9 cellular contexts compared by ENCODE assay signal in genomic region chr9:110217656-110218099, GRCh38. TPM values are rescaled to one million over a fixed set of nuclear protein-coding genes. Genes with fewer than 3 reads are reported as not detected.
DNase-seq lines count a peak whose midpoint lies in the region; ATAC-seq and TF ChIP-seq lines count a peak whose summit lies in the region.
"Had no signal": no experiment of that assay in that cellular context is flagged by ENCODE, and none has a peak within 500 bp of the region (broad histone marks: within the 10 kb centered on the region; RNA-seq: fewer than 3 reads in every experiment).

No MANE protein-coding gene starts in this region.

- H3K27me3 ChIP-seq in ACC112 (ENCODE audit: insufficient read depth, low read length) (no peaks in the 10 kb centered on the region), GM06990 (replicated peaks; ENCODE audit: control insufficient read depth, insufficient read depth, low read length) (no peaks in the 10 kb centered on the region; the same call in 1 of the 2 replicates)

- H3K4me3 ChIP-seq in ACC112 (ENCODE audit: low read depth, low read length) (peak overlapping the region; percentile 60), GM06990 (replicated peaks; ENCODE audit: low read depth, low read length) (no peak overlapping the region), cardiac fibroblast (replicated peaks in 1 of 2; ENCODE audit: low read depth in 2 of 2, low read length in 2 of 2) (no peak overlapping the region), mucosa of descending colon (no peak overlapping the region)

- no peak overlapping the region for H2AFZ ChIP-seq in ACC112 (ENCODE audit: low read length, unreplicated experiment)

- H3K36me3 ChIP-seq in ACC112 (ENCODE audit: insufficient read depth, low read length) (no peaks in the 10 kb centered on the region), GM06990 (ENCODE audit: control insufficient read depth, insufficient read depth, low read length) (no peaks in the 10 kb centered on the region), mucosa of descending colon (ENCODE audit: low read depth) (no peaks in the 10 kb centered on the region)

- TF ChIP-seq CTCF in GM06990 (IDR thresholded peaks at IDR 0.05; ENCODE audit: insufficient read depth, low read length, poor library complexity, severe bottlenecking) (peak; percentile 64), cardiac fibroblast (IDR thresholded peaks at IDR 0.05; ENCODE audit: low read depth, low read length) (peak; percentile 64), mucosa of descending colon (IDR thresholded peaks at IDR 0.05) (peak; percentile 55)

- H3K27ac ChIP-seq in ACC112 (ENCODE audit: low read depth, low read length), result no peak overlapping the region

- intact Hi-C loops in mucosa of descending colon (cut with DNase I, micrococcal nuclease), result no loop called here

- ATAC-seq in mucosa of descending colon, result no peak
- no peak for ATAC-seq in GM21390 (IDR thresholded peaks at IDR 0.05; ENCODE audit: unreplicated experiment)
- ATAC-seq: stimulated activated naive CD8-positive, alpha-beta T cell treated with anti-CD3 and anti-CD28 coated beads, Interleukin-15, amount 100 ng/mL, for 72 hours had no signal

- H3K4me1 ChIP-seq in ACC112 (ENCODE audit: control insufficient read depth, insufficient read depth, low read length, unreplicated experiment), result no peaks in the 10 kb centered on the region
- peaks cover 33% of the 10 kb centered on the region for H3K4me1 ChIP-seq in mucosa of descending colon (ENCODE audit: low read depth)

- H3K79me2 ChIP-seq in ACC112 (ENCODE audit: control insufficient read depth, insufficient read depth, low read length, unreplicated experiment), result no peaks in the 10 kb centered on the region

- DNase-seq in GM06990 (ENCODE audit: extremely low read depth, insufficient read length) (peak; percentile 25), NCI-H2227 treated with DMSO at 0.1 percent for 48 hours (lab: John Stamatoyannopoulos, UW) (peak; percentile 7), cardiac fibroblast (ENCODE audit: low read depth in 2 of 2) (peak; percentile 74 to 76), mucosa of descending colon (no peak), NCI-H226 (no peak), OCI-M2 (lab: John Stamatoyannopoulos, UW; ENCODE audit: unreplicated experiment) (no peak)

- H3K9me3 ChIP-seq in mucosa of descending colon, result no peaks in the 10 kb centered on the region

RNA-seq across cellular contexts. Expression of gene C9orf152, which starts 9.7 kb away (rescaled TPM):
- 10 to 100 TPM; 20.4 to 69.4 (median 42.9) TPM for total RNA-seq in mucosa of descending colon

RNA-seq across cellular contexts. Expression of gene TXN, which starts 38.6 kb away (rescaled TPM):
- 100 to 1,000 TPM; 228 to 441 (median 422) TPM for total RNA-seq in mucosa of descending colon

Comparison
In these comparisons a context has a peak if more than half of its experiments do, and no peak if none do; other contexts are left out.
1. DNase-seq: peak in GM06990 (single experiment), NCI-H2227 treated with DMSO at 0.1 percent for 48 hours (single experiment) and cardiac fibroblast (2 of 2); none in mucosa of descending colon (0 of 3), NCI-H226 (single experiment) and OCI-M2 (single experiment).
2. Peak in every context shown above with its lines, with median percentiles within 50 percentile points of each other: CTCF ChIP-seq.